Comparison of ENCODE assay signal across 23 cellular contexts in genomic region chr12:58071994-58072393, GRCh38.
"Had no signal": no experiment of that assay in that cellular context is flagged by ENCODE, and none has a peak within 500 bp of the region (broad histone marks: within the 10 kb centered on the region; RNA-seq: fewer than 3 reads in every experiment).

No MANE protein-coding gene starts in this region.

- H2AFZ ChIP-seq: hepatocyte had no signal

- H3K27me3 ChIP-seq: dorsolateral prefrontal cortex, esophagus muscularis mucosa, foreskin keratinocyte, gastroesophageal sphincter, heart left ventricle, hepatocyte, left lung had no signal

- H3K36me3 ChIP-seq: esophagus muscularis mucosa, gastroesophageal sphincter, heart left ventricle, left lung, lower lobe of right lung had no signal

- H3K36me3 Mint-ChIP-seq: immature natural killer cell, mesothelial cell of epicardium had no signal

- H3K4me1 ChIP-seq: esophagus muscularis mucosa, gastroesophageal sphincter, left lung, lower lobe of right lung had no signal

- H3K79me2 ChIP-seq: hepatocyte had no signal

- H3K4me3 ChIP-seq: coronary artery, dorsolateral prefrontal cortex, esophagus muscularis mucosa, gastroesophageal sphincter, heart left ventricle, hepatocyte, left lung, lower lobe of right lung, mucosa of descending colon had no signal

- H3K4me1 Mint-ChIP-seq: immature natural killer cell had no signal

- H3K27ac Mint-ChIP-seq: immature natural killer cell, mesothelial cell of epicardium had no signal

- H3K27ac ChIP-seq: coronary artery, dorsolateral prefrontal cortex, esophagus muscularis mucosa, foreskin keratinocyte, gastroesophageal sphincter, heart left ventricle, hepatocyte, left lung, lower lobe of right lung had no signal

- DNase-seq: dermis blood vessel endothelial cell; dorsolateral prefrontal cortex; effector CD4-positive, alpha-beta T cell; effector memory CD4-positive, alpha-beta T cell; foreskin keratinocyte; heart left ventricle; hypothalamus; immature natural killer cell; islet precursor cell; left cardiac atrium; left lung; left ventricle myocardium superior; lower lobe of right lung; mesenchymal stem cell; mucosa of descending colon had no signal

- H3K4me2 ChIP-seq: hepatocyte had no signal

- H3K4me3 Mint-ChIP-seq: immature natural killer cell, mesothelial cell of epicardium had no signal

- FAIRE-seq: colon, endothelial cell of umbilical vein, frontal cortex had no signal

- H3K9me3 ChIP-seq: esophagus muscularis mucosa, heart left ventricle, lower lobe of right lung, mucosa of descending colon had no signal
